ENCODE assay signal across 19 cellular contexts in genomic region chr9:93218161-93218560, GRCh38. TPM values are rescaled to one million over a fixed set of nuclear protein-coding genes. Genes with fewer than 3 reads are reported as not detected.
DNase-seq lines count a peak whose midpoint lies in the region; ATAC-seq and TF ChIP-seq lines count a peak whose summit lies in the region.
"Had no signal": no experiment of that assay in that cellular context is flagged by ENCODE, and none has a peak within 500 bp of the region (broad histone marks: within the 10 kb centered on the region; RNA-seq: fewer than 3 reads in every experiment).

No MANE protein-coding gene starts in this region.

- H3K27me3 ChIP-seq in body of pancreas = no peaks in the 10 kb centered on the region
- no peaks in the 10 kb centered on the region for H3K27me3 ChIP-seq in osteoblast (ENCODE audit: insufficient read depth, low read length)
- H3K27me3 ChIP-seq in spleen (replicated peaks in 1 of 7) = no peaks in the 10 kb centered on the region

- peaks cover 46% of the 10 kb centered on the region for H3K4me1 ChIP-seq in body of pancreas
- peaks cover 1% of the 10 kb centered on the region for H3K4me1 ChIP-seq in osteoblast (ENCODE audit: insufficient read depth, low read length)
- H3K4me1 ChIP-seq in spleen = peaks cover 0 to 19% (median 6%) of the 10 kb centered on the region in 6 donors

- TF ChIP-seq CTCF in body of pancreas (IDR thresholded peaks at IDR 0.05) (no peak), osteoblast (IDR thresholded peaks at IDR 0.05; ENCODE audit: extremely low read depth, low read depth, low read length) (no peak), spleen (IDR thresholded peaks at IDR 0.05 in 8 of 11, conservative IDR thresholded peaks at IDR 0.05 in 3 of 11) (no peak)

- DNase-seq in body of pancreas (peak in 2 of 4 donors; percentile 40 to 45), left ventricle myocardium superior (peak; percentile 82), osteoblast (ENCODE audit: insufficient read length, low spot score, missing footprints) (peak; percentile 3), spleen (peak; percentile 71), ureter (ENCODE audit: low spot score) (no peak), NOMO-1 (lab: John Stamatoyannopoulos, UW; ENCODE audit: unreplicated experiment in 2 of 2) (no peak)
- DNase-seq: AML-193; Calu3; CD4-positive, alpha-beta T cell; DMS79; HFFc6; KG1; NCI-H1048; NCI-H146; NCI-H2081 treated with DMSO at 0.1 percent for 48 hours; NK-92 treated with Interleukin-12 subunit alpha and Interleukin-12 subunit beta, amount 100 ng/mL, for 24 hours; PC-3 had no signal

- intact Hi-C loops in body of pancreas (cut with DNase I) (no loop called here), left ventricle myocardium superior (cut with micrococcal nuclease) (no loop called here), spleen (cut with DNase I; ENCODE audit: low total_unique reads) (no loop called here)

- H3K9me3 ChIP-seq in body of pancreas = no peaks in the 10 kb centered on the region
- H3K9me3 ChIP-seq in osteoblast (ENCODE audit: low read depth, low read length) = no peaks in the 10 kb centered on the region
- H3K9me3 ChIP-seq in spleen = peaks cover 0 to 18% (median 14%) of the 10 kb centered on the region in 8 donors

- peak overlapping the region; percentile 70 to 87 (median 77) for H3K27ac ChIP-seq in body of pancreas
- H3K27ac ChIP-seq in osteoblast (ENCODE audit: low read depth, low read length) = no peak overlapping the region
- H3K27ac ChIP-seq in spleen = peak overlapping the region in 5 of 8 donors; percentile 45 to 72 (median 57)

- H3K4me2 ChIP-seq in osteoblast (ENCODE audit: insufficient read depth, low read length) = no peak overlapping the region

- no peak overlapping the region for H3K4me3 ChIP-seq in body of pancreas
- no peak overlapping the region for H3K4me3 ChIP-seq in osteoblast (ENCODE audit: insufficient read depth, low read length)
- no peak overlapping the region for H3K4me3 ChIP-seq in spleen

- 32 to 43% methylated on average over 5 of the region's 6 CpGs for WGBS in body of pancreas, 2 donors
- WGBS in spleen, 5 donors = 65 to 83% (median 74%) methylated on average over 2 to 6 of the region's 6 CpGs

- H3K36me3 ChIP-seq in body of pancreas (replicated peaks in 1 of 2; ENCODE audit: insufficient read depth in 1 of 2, low read depth in 2 of 2) (no peaks in the 10 kb centered on the region), osteoblast (ENCODE audit: insufficient read depth, low read length) (no peaks in the 10 kb centered on the region), spleen (no peaks in the 10 kb centered on the region)

- TF ChIP-seq POLR2A in body of pancreas (IDR thresholded peaks at IDR 0.05) = no peak
- no peak for TF ChIP-seq POLR2A in spleen (IDR thresholded peaks at IDR 0.05)

- no peak overlapping the region for H2AFZ ChIP-seq in osteoblast (ENCODE audit: low read length)

- no peaks in the 10 kb centered on the region for H4K20me1 ChIP-seq in osteoblast (ENCODE audit: insufficient read depth, low read length)

- ATAC-seq in body of pancreas (peak; percentile 3), left ventricle myocardium superior (peak; percentile 91), HG02571 (IDR thresholded peaks at IDR 0.05; ENCODE audit: unreplicated experiment) (no peak), GM21515 (IDR thresholded peaks at IDR 0.05; ENCODE audit: unreplicated experiment) (no peak)
- ATAC-seq: PC-3 had no signal

- no peaks in the 10 kb centered on the region for H3K79me2 ChIP-seq in osteoblast (ENCODE audit: insufficient read depth, low read length)

RNA-seq across cellular contexts. Expression of gene WNK2, which starts 34.2 kb away (rescaled TPM):
- total RNA-seq in body of pancreas (100 to 1,000 TPM in 1 of 2 donors, 10 to 100 TPM in 1; 85.4 to 173 TPM), left ventricle myocardium superior (250 TPM), osteoblast (not detected in 2 replicates), spleen (10 to 100 TPM in 3 of 7 donors, 1 to 10 TPM in 4; 4.7 to 20.0 (median 9.1) TPM), ureter (40.0 TPM)
- polyA plus RNA-seq in spleen = 1 to 10 TPM; 1.8 to 5.9 (median 1.9) TPM
- total RNA-seq: HFFc6 had no signal

Comparison
In these comparisons a context has a peak if more than half of its experiments do, and no peak if none do; other contexts are left out.
1. ATAC-seq: peak in body of pancreas (single experiment) and left ventricle myocardium superior (single experiment); none in HG02571 (single experiment) and GM21515 (single experiment).
2. DNase-seq: peak in left ventricle myocardium superior (single experiment), osteoblast (single experiment) and spleen (single experiment); none in ureter (single experiment) and NOMO-1 (0 of 2).